Comparison of ENCODE assay signal across 21 cellular contexts in the genomic region with DNA sequence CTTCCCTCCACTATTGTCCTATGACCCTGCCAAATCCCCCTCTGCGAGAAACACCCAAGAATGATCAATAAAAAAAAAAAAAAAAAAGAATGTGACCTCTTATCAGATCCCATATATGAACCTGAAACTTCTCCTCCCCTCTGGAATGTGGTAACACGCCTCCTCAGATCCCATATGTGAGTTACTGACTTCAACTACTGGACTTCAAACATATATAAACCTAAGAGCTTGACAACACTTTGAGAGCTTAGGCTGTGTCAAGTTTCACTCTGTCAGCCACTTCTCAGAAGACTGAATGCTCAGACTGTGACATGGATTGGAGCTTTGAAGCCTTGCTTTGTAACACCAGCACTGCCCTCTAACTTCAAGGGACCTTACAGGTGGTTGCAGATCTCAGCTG.
A peak's percentile ranks its signal among the peaks of the same experiment; 100 is the strongest.
DNase-seq lines count a peak whose midpoint lies in the region; ATAC-seq, FAIRE-seq and TF ChIP-seq lines count a peak whose summit lies in the region.
"Had no signal": no experiment of that assay in that cellular context is flagged by ENCODE, and none has a peak within 500 bp of the region (broad histone marks: within the 10 kb centered on the region; RNA-seq: fewer than 3 reads in every experiment).

No MANE protein-coding gene starts in this region.

- TF ChIP-seq CTCF in cardiac muscle cell (IDR thresholded peaks at IDR 0.05; ENCODE audit: low read depth, low read length) (no peak), left lung (IDR thresholded peaks at IDR 0.05) (no peak), ovary (IDR thresholded peaks at IDR 0.05) (no peak)

- WGBS in ovary, 3 donors = 42 to 68% (median 60%) methylated on average over 2 of the region's 2 CpGs

- peaks cover 17% of the 10 kb centered on the region for H3K4me1 ChIP-seq in cardiac muscle cell (ENCODE audit: low read depth)
- no peaks in the 10 kb centered on the region for H3K4me1 ChIP-seq in left lung
- H3K4me1 ChIP-seq in ovary (ENCODE audit: insufficient read depth) = no peaks in the 10 kb centered on the region
- H3K4me1 ChIP-seq: prostate gland, SJCRH30 had no signal

- H3K9me3 ChIP-seq in cardiac muscle cell (ENCODE audit: low read depth) (no peaks in the 10 kb centered on the region), T-helper 17 cell (ENCODE audit: control insufficient read depth, low read length, poor library complexity, severe bottlenecking) (no peaks in the 10 kb centered on the region), left lung (no peaks in the 10 kb centered on the region), ovary (no peaks in the 10 kb centered on the region)
- H3K9me3 ChIP-seq: prostate gland, SJCRH30 had no signal

- no peak for TF ChIP-seq POLR2A in ovary (IDR thresholded peaks at IDR 0.05)

- H3K36me3 Mint-ChIP-seq in T-helper 17 cell (ENCODE audit: low read depth) = peaks cover 2% of the 10 kb centered on the region

- no peak overlapping the region for H3K4me3 ChIP-seq in cardiac muscle cell
- H3K4me3 ChIP-seq in left lung = no peak overlapping the region
- H3K4me3 ChIP-seq in ovary = no peak overlapping the region
- H3K4me3 ChIP-seq: prostate gland, SJCRH30 had no signal

- FAIRE-seq in frontal cortex (lab: Jason Lieb, UNC) = no peak
- FAIRE-seq: GM12891, urothelium cell line had no signal

- H3K4me3 Mint-ChIP-seq in T-helper 17 cell = no peak overlapping the region
- H3K4me3 Mint-ChIP-seq: activated naive CD4-positive, alpha-beta T cell treated with anti-CD3 and anti-CD28 coated beads for 36 hours; CD8-positive, alpha-beta memory T cell had no signal

- ATAC-seq in left cardiac atrium = no peak
- ATAC-seq in T-helper 17 cell = no peak
- ATAC-seq in left lung = peak; percentile 99
- ATAC-seq: left colon had no signal

- H3K4me1 Mint-ChIP-seq in T-helper 17 cell = peaks cover 2% of the 10 kb centered on the region

- H3K27me3 Mint-ChIP-seq in T-helper 17 cell = no peaks in the 10 kb centered on the region
- H3K27me3 Mint-ChIP-seq: CD8-positive, alpha-beta memory T cell had no signal

- TF ChIP-seq EP300 in ovary (IDR thresholded peaks at IDR 0.05) = no peak

- H3K27me3 ChIP-seq in cardiac muscle cell (no peaks in the 10 kb centered on the region), left lung (no peaks in the 10 kb centered on the region), ovary (no peaks in the 10 kb centered on the region)
- H3K27me3 ChIP-seq: SJCRH30 had no signal

- H3K36me3 ChIP-seq in cardiac muscle cell (no peaks in the 10 kb centered on the region), left lung (no peaks in the 10 kb centered on the region), ovary (no peaks in the 10 kb centered on the region)
- H3K36me3 ChIP-seq: prostate gland, SJCRH30 had no signal

- DNase-seq in cardiac muscle cell (ENCODE audit: low read depth in 1 of 2, low spot score in 1 of 2) (peak in 1 of 2 donors; percentile 89), left cardiac atrium (no peak), T-helper 17 cell (no peak), left lung (no peak), ovary (no peak), midbrain (lab: John Stamatoyannopoulos, UW) (no peak), NCI-H1417 treated with DMSO at 0.1 percent for 48 hours (lab: John Stamatoyannopoulos, UW) (no peak), frontal cortex (ENCODE audit: low spot score in 2 of 2) (no peak)
- DNase-seq: activated CD4-positive, alpha-beta T cell treated with anti-CD3 and anti-CD28 coated beads for 1 hour; activated naive CD4-positive, alpha-beta T cell treated with anti-CD3 and anti-CD28 coated beads for 36 hours; CD8-positive, alpha-beta memory T cell; effector CD4-positive, alpha-beta T cell; left colon; NCI-H1436; OCI-M1; SJCRH30; stimulated activated naive CD4-positive, alpha-beta T cell; T1000 had no signal

- H3K27ac Mint-ChIP-seq in T-helper 17 cell = peak overlapping the region; percentile 29
- H3K27ac Mint-ChIP-seq: activated naive CD4-positive, alpha-beta T cell treated with anti-CD3 and anti-CD28 coated beads for 36 hours; CD8-positive, alpha-beta memory T cell had no signal

- intact Hi-C loops in left cardiac atrium (cut with DNase I) = no loop called here
- intact Hi-C loops in left lung (cut with DNase I) = no loop called here
- intact Hi-C loops in ovary (cut with DNase I) = no loop called here

- H3K27ac ChIP-seq in cardiac muscle cell (peak overlapping the region; percentile 67), left lung (no peak overlapping the region), ovary (no peak overlapping the region)
- H3K27ac ChIP-seq: prostate gland, SJCRH30 had no signal
